Comparison of ENCODE assay signal across 7 cellular contexts in genomic region chr10:49407552-49408137, GRCh38. TPM values are rescaled to one million over a fixed set of nuclear protein-coding genes. Genes with fewer than 3 reads are reported as not detected.
DNase-seq lines count a peak whose midpoint lies in the region; TF ChIP-seq lines count a peak whose summit lies in the region.

No MANE protein-coding gene starts in this region.

- no peaks in the 10 kb centered on the region for H3K79me2 ChIP-seq in PC-9 (ENCODE audit: low read depth)

- POLR2A ChIA-PET in PC-9 (lab: Charles Lee; ENCODE audit: unreplicated experiment), result interaction anchor here (0.6 to 0.7 kb wide), 2 partner anchors 99 to 278 kb away, joined by 3 to 7 read pairs; no protein-coding TSS in a partner anchor

- H3K27ac ChIP-seq in HL-60 (replicated peaks) (no peak overlapping the region), PC-9 (no peak overlapping the region), substantia nigra (ENCODE audit: low read depth, low read length, poor library complexity, severe bottlenecking) (no peak overlapping the region)

- H3K36me3 ChIP-seq in PC-9 (ENCODE audit: low read depth), result no peaks in the 10 kb centered on the region

- intact Hi-C loops in PC-9 (cut with micrococcal nuclease; ENCODE audit: unreplicated experiment), result loop anchor here (1.0 to 10.0 kb wide), 5 partner anchors 55 to 749 kb away; no protein-coding TSS in a partner anchor

- H3K4me1 ChIP-seq in PC-9 (replicated peaks; ENCODE audit: insufficient read depth), result no peaks in the 10 kb centered on the region

- peaks cover 10% of the 10 kb centered on the region for H3K27me3 ChIP-seq in HL-60 (ENCODE audit: insufficient read depth, poor library complexity, severe bottlenecking)
- H3K27me3 ChIP-seq in PC-9 (ENCODE audit: insufficient read depth, low read depth), result peaks cover 10% of the 10 kb centered on the region

- H3K4me3 ChIP-seq in HL-60 (replicated peaks; ENCODE audit: insufficient read depth, low read length) (no peak overlapping the region), PC-9 (no peak overlapping the region)

- no peaks in the 10 kb centered on the region for H3F3A ChIP-seq in PC-9 (ENCODE audit: insufficient read depth, low read depth)

- H3K9me3 ChIP-seq in PC-9 (ENCODE audit: insufficient read depth, low read depth), result no peaks in the 10 kb centered on the region

- TF ChIP-seq CTCF in GM12873 (IDR thresholded peaks at IDR 0.05; ENCODE audit: insufficient read depth, low read depth, low read length, missing control alignments) (peak; percentile 94), HL-60 (IDR thresholded peaks at IDR 0.05; ENCODE audit: insufficient read depth, low read length) (peak; percentile 90), PC-9 (conservative IDR thresholded peaks at IDR 0.05) (peak; percentile 97)

- no peak overlapping the region for H3K4me2 ChIP-seq in PC-9

- no peak overlapping the region for H2AFZ ChIP-seq in PC-9

- no TSS peak for BruUV-seq in PC-9 (replicated peaks; lab: Mats Ljungman, UMichigan)

- DNase-seq in HL-60 (ENCODE audit: low read depth in 1 of 2, low spot score in 1 of 2) (peak; percentile 32 to 65), PC-9 (peak; percentile 66 to 84), fibroblast of peridontal ligament (ENCODE audit: extremely low read depth) (peak; percentile 73), non-pigmented ciliary epithelial cell (ENCODE audit: low read depth) (peak; percentile 36), substantia nigra (lab: John Stamatoyannopoulos, UW) (peak in 41 of 49 donors; percentile 13 to 82 (median 58))
- DNase-seq in activated T-cell treated with anti-CD3 and anti-CD28 coated beads, Interleukin-2, amount 50 U/mL, for 48 hours, result peak; percentile 82 to 86

- H4K20me1 ChIP-seq in PC-9 (ENCODE audit: insufficient read depth), result no peaks in the 10 kb centered on the region

- CTCF ChIA-PET in PC-9 (lab: Charles Lee), result interaction anchor here (0.6 to 1.8 kb wide), 6 partner anchors 8 to 751 kb away, joined by 3 to 36 read pairs (median 4); no protein-coding TSS in a partner anchor

- no peaks in the 10 kb centered on the region for H3K9me2 ChIP-seq in PC-9 (ENCODE audit: insufficient read depth)

RNA-seq across cellular contexts. Expression of gene DRGX, which starts 11.8 kb away (rescaled TPM):
- not detected in 2 replicates for total RNA-seq in PC-9 (2021)
